8 cellular contexts compared by ENCODE assay signal in genomic region chr5:672329-673139, GRCh38. TPM values are rescaled to one million over a fixed set of nuclear protein-coding genes. Genes with fewer than 3 reads are reported as not detected.
DNase-seq lines count a peak whose midpoint lies in the region; ATAC-seq and TF ChIP-seq lines count a peak whose summit lies in the region.

No MANE protein-coding gene starts in this region.

- H3K27ac ChIP-seq in DND-41 (ENCODE audit: low read length) (no peak overlapping the region), mammary epithelial cell (ENCODE audit: insufficient read depth, low read depth, low read length) (peak overlapping the region; percentile 33), iPS-18a (ENCODE audit: low read length) (no peak overlapping the region), skeletal muscle tissue (ENCODE audit: low read depth, low read length) (peak overlapping the region; percentile 73), prostate gland (no peak overlapping the region)

- no peak for TF ChIP-seq POLR2A in prostate gland (IDR thresholded peaks at IDR 0.05)

- no peak for TF ChIP-seq CTCF in DND-41 (IDR thresholded peaks at IDR 0.05; ENCODE audit: borderline replicate concordance, extremely low read depth, low read length, poor library complexity, severe bottlenecking)
- TF ChIP-seq CTCF in mammary epithelial cell (conservative IDR thresholded peaks at IDR 0.05 in 1 of 2, IDR thresholded peaks at IDR 0.05 in 1 of 2; ENCODE audit: extremely low read depth in 1 of 2, insufficient read depth in 1 of 2, low read depth in 1 of 2, low read length in 2 of 2), result no peak
- TF ChIP-seq CTCF in prostate gland (IDR thresholded peaks at IDR 0.05), result no peak

- DNase-seq in DND-41, result peak; percentile 39
- DNase-seq in NCI-H1436 (lab: John Stamatoyannopoulos, UW), result peak; percentile 87
- DNase-seq in T1000 (lab: John Stamatoyannopoulos, UW), result peak; percentile 84
- DNase-seq in mammary epithelial cell, result peak; percentile 79
- DNase-seq in prostate gland (ENCODE audit: low spot score), result no peak

- H4K20me1 ChIP-seq in DND-41 (ENCODE audit: insufficient read depth, low read length), result peaks cover 42% of the 10 kb centered on the region
- H4K20me1 ChIP-seq in mammary epithelial cell (ENCODE audit: insufficient read depth, low read length), result peaks cover 2% of the 10 kb centered on the region

- H3K27me3 ChIP-seq in DND-41 (ENCODE audit: insufficient read depth, low read length, poor library complexity), result no peaks in the 10 kb centered on the region
- H3K27me3 ChIP-seq in mammary epithelial cell (ENCODE audit: insufficient read depth, low read length), result peaks cover 4% of the 10 kb centered on the region
- H3K27me3 ChIP-seq in iPS-18a (ENCODE audit: control insufficient read depth, insufficient read depth, low read length), result peaks cover 39% of the 10 kb centered on the region
- no peaks in the 10 kb centered on the region for H3K27me3 ChIP-seq in skeletal muscle tissue (ENCODE audit: control insufficient read depth in 3 of 3, insufficient read depth in 3 of 3, low read length in 3 of 3)
- peaks cover 7% of the 10 kb centered on the region for H3K27me3 ChIP-seq in prostate gland (replicated peaks; ENCODE audit: insufficient read depth)

- in situ Hi-C loops in mammary epithelial cell (cut with MboI; ENCODE audit: low sequenced_read_pairs in 2 of 2), result loop anchor here (10.0 to 25.0 kb wide), 2 partner anchors 215 to 232 kb away; partner anchors contain the start of genes BRD9 (in 1 of the 2) and TRIP13 (in 1 of the 2)

- BruUV-seq in mammary epithelial cell (replicated peaks; lab: Mats Ljungman, UMichigan), result TSS peak; percentile 1

- 6% methylated on average over 24 of the region's 27 CpGs for WGBS in mammary epithelial cell (ENCODE audit: low coverage, missing lambda C conversion rate)
- 6% methylated on average over 27 of the region's 27 CpGs for WGBS in prostate gland

- no peaks in the 10 kb centered on the region for H3K4me1 ChIP-seq in DND-41 (ENCODE audit: insufficient read depth, low read length)
- peaks cover 26% of the 10 kb centered on the region for H3K4me1 ChIP-seq in mammary epithelial cell (ENCODE audit: insufficient read depth, low read length)
- H3K4me1 ChIP-seq in iPS-18a (ENCODE audit: control insufficient read depth, low read depth, low read length), result peaks cover 5% of the 10 kb centered on the region
- peaks cover 46 to 59% (median 55%) of the 10 kb centered on the region in 3 donors for H3K4me1 ChIP-seq in skeletal muscle tissue (ENCODE audit: control insufficient read depth in 3 of 3, insufficient read depth in 3 of 3, low read length in 3 of 3)
- peaks cover 16% of the 10 kb centered on the region for H3K4me1 ChIP-seq in prostate gland (replicated peaks)

- ATAC-seq in DND-41 (ENCODE audit: insufficient read depth, low read depth), result no peak
- ATAC-seq in GM18517 (IDR thresholded peaks at IDR 0.05; ENCODE audit: unreplicated experiment), result no peak

- dilution Hi-C loops in mammary epithelial cell (cut with HindIII; ENCODE audit: low sequenced_read_pairs), result no loop called here

- H3K9me3 ChIP-seq in DND-41 (ENCODE audit: insufficient read depth, low read length, severe bottlenecking) (no peaks in the 10 kb centered on the region), mammary epithelial cell (replicated peaks; ENCODE audit: insufficient read depth, low read length) (no peaks in the 10 kb centered on the region), iPS-18a (ENCODE audit: control insufficient read depth, low read depth, low read length) (no peaks in the 10 kb centered on the region), skeletal muscle tissue (ENCODE audit: control insufficient read depth in 3 of 3, low read length in 3 of 3) (no peaks in the 10 kb centered on the region), prostate gland (no peaks in the 10 kb centered on the region)

- H3K4me2 ChIP-seq in DND-41 (ENCODE audit: insufficient read depth, low read length) (no peak overlapping the region), mammary epithelial cell (ENCODE audit: insufficient read depth, low read depth, low read length) (peak overlapping the region; percentile 18)

- no peak overlapping the region for H2AFZ ChIP-seq in DND-41 (ENCODE audit: low read depth, low read length)
- no peak overlapping the region for H2AFZ ChIP-seq in mammary epithelial cell (ENCODE audit: low read depth, low read length)

- H3K36me3 ChIP-seq in DND-41 (ENCODE audit: insufficient read depth, low read length), result peaks cover 4% of the 10 kb centered on the region; the same call in 1 of the 2 replicates
- H3K36me3 ChIP-seq in mammary epithelial cell (ENCODE audit: insufficient read depth, low read length), result no peaks in the 10 kb centered on the region
- H3K36me3 ChIP-seq in iPS-18a (ENCODE audit: control insufficient read depth, low read depth, low read length), result no peaks in the 10 kb centered on the region
- peaks cover 0 to 3% (median 0%) of the 10 kb centered on the region in 3 donors for H3K36me3 ChIP-seq in skeletal muscle tissue (ENCODE audit: control insufficient read depth in 3 of 3, insufficient read depth in 3 of 3, low read length in 3 of 3)
- H3K36me3 ChIP-seq in prostate gland, result no peaks in the 10 kb centered on the region

- H3K79me2 ChIP-seq in DND-41 (ENCODE audit: insufficient read depth, low read length) (no peaks in the 10 kb centered on the region), mammary epithelial cell (ENCODE audit: insufficient read depth, low read length) (no peaks in the 10 kb centered on the region)

- CTCF ChIA-PET in mammary epithelial cell (lab: Charles Lee; ENCODE audit: low non-redundant PET), result no interaction called here

- intact Hi-C loops in mammary epithelial cell (cut with micrococcal nuclease) (loop anchor here (2.0 to 5.0 kb wide), 3 partner anchors 220 to 495 kb away; partner anchors contain the start of genes BRD9 and TRIP13), prostate gland (cut with DNase I) (no loop called here)

- H3K4me3 ChIP-seq in DND-41 (ENCODE audit: low read depth in 1 of 2, low read length in 2 of 2), result no peak overlapping the region
- H3K4me3 ChIP-seq in mammary epithelial cell (replicated peaks in 1 of 3; ENCODE audit: insufficient read depth in 1 of 3, low read depth in 2 of 3, low read length in 3 of 3), result no peak overlapping the region
- no peak overlapping the region for H3K4me3 ChIP-seq in iPS-18a (ENCODE audit: low read length)
- peak overlapping the region in 2 of 3 donors; percentile 59 to 63 for H3K4me3 ChIP-seq in skeletal muscle tissue (ENCODE audit: low read length in 3 of 3)
- no peak overlapping the region for H3K4me3 ChIP-seq in prostate gland

- H3K9ac ChIP-seq in DND-41 (ENCODE audit: low read depth, low read length) (no peak overlapping the region), mammary epithelial cell (ENCODE audit: insufficient read depth, low read length) (peak overlapping the region; percentile 62), iPS-18a (ENCODE audit: low read length) (peak overlapping the region; percentile 70), skeletal muscle tissue (ENCODE audit: low read depth in 1 of 3, low read length in 3 of 3) (peak overlapping the region; percentile 51 to 82 (median 57))

RNA-seq across cellular contexts. Expression of gene TPPP, which starts 20.6 kb away (rescaled TPM):
- total RNA-seq in mammary epithelial cell, result under 1 TPM; 0.50 to 0.94 TPM
- polyA plus RNA-seq in mammary epithelial cell, result 0.46 TPM
- 1.5 TPM for polyA minus RNA-seq in mammary epithelial cell
- total RNA-seq in skeletal muscle tissue, result 3.7 TPM
- 1 to 10 TPM; 2.3 to 6.9 TPM for total RNA-seq in prostate gland

Comparison
In these comparisons a context has a peak if more than half of its experiments do, and no peak if none do; other contexts are left out.
1. H3K27ac ChIP-seq: peak in mammary epithelial cell (single experiment) and skeletal muscle tissue (single experiment); none in DND-41 (single experiment), iPS-18a (single experiment) and prostate gland (0 of 2).
2. H3K4me3 ChIP-seq: peak in skeletal muscle tissue (2 of 3); none in DND-41 (0 of 2), mammary epithelial cell (0 of 3), iPS-18a (single experiment) and prostate gland (0 of 2).